In genomic region chr1:205749826-205750682, GRCh38 we compare ENCODE assay signal across 1 cellular context.
TF ChIP-seq lines count a peak whose summit lies in the region.

Gene NUCKS1, minus strand, starts transcription at chr1:205750182. Its CDS starts 209 bp downstream, at chr1:205749973.

TF ChIP-seq in K562, 482 proteins besides CTCF, POLR2A, EP300 and RAD21 (continued from another document and continues in another):
- TF ChIP-seq ZBTB5 (IDR thresholded peaks at IDR 0.05) = peak; percentile 89
- 0 out of 2 replicates have a peak, but pooled peaks have one; percentile 3 for TF ChIP-seq CTBP1 (IDR thresholded peaks at IDR 0.05; ENCODE audit: borderline replicate concordance)
- no peak for TF ChIP-seq GATA2 (CRISPR knock-in tag; IDR thresholded peaks at IDR 0.05)
- peak; percentile 96 for TF ChIP-seq RB1 (IDR thresholded peaks at IDR 0.05; ENCODE audit: low read depth)
- TF ChIP-seq NRF1 (conservative IDR thresholded peaks at IDR 0.05 in 1 of 2, IDR thresholded peaks at IDR 0.05 in 1 of 2) = peak; percentile 12 to 26
- TF ChIP-seq CREB1 (IDR thresholded peaks at IDR 0.05) = peak; percentile 86
- peak; percentile 58; the same call in 1 of the 2 replicates for TF ChIP-seq CREB1 (CRISPR knock-in tag; IDR thresholded peaks at IDR 0.05)
- no peak for TF ChIP-seq PCBP2 (IDR thresholded peaks at IDR 0.05; ENCODE audit: low read depth, low read length, poor library complexity, severe bottlenecking)
- peak; percentile 84 for TF ChIP-seq RBM25 (IDR thresholded peaks at IDR 0.05; ENCODE audit: low read depth, low read length, severe bottlenecking)
- TF ChIP-seq RBM17 (IDR thresholded peaks at IDR 0.05; ENCODE audit: borderline replicate concordance, low read depth, low read length) = no peak
- TF ChIP-seq HDAC8 (tag; IDR thresholded peaks at IDR 0.05) = no peak; the same call in 1 of the 2 replicates
- TF ChIP-seq TCFL5 (CRISPR knock-in tag; conservative IDR thresholded peaks at IDR 0.05) = no peak
- TF ChIP-seq NR2C2 (CRISPR knock-in tag; IDR thresholded peaks at IDR 0.05) = 0 out of 2 replicates have a peak, but pooled peaks have one; percentile 40
- TF ChIP-seq NR2C2 (tag; IDR thresholded peaks at IDR 0.05) = peak; percentile 93
- TF ChIP-seq, protein P1, sequence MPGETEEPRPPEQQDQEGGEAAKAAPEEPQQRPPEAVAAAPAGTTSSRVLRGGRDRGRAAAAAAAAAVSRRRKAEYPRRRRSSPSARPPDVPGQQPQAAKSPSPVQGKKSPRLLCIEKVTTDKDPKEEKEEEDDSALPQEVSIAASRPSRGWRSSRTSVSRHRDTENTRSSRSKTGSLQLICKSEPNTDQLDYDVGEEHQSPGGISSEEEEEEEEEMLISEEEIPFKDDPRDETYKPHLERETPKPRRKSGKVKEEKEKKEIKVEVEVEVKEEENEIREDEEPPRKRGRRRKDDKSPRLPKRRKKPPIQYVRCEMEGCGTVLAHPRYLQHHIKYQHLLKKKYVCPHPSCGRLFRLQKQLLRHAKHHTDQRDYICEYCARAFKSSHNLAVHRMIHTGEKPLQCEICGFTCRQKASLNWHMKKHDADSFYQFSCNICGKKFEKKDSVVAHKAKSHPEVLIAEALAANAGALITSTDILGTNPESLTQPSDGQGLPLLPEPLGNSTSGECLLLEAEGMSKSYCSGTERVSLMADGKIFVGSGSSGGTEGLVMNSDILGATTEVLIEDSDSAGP (CRISPR knock-in tag; IDR thresholded peaks at IDR 0.05) = no peak
- TF ChIP-seq, protein P2, sequence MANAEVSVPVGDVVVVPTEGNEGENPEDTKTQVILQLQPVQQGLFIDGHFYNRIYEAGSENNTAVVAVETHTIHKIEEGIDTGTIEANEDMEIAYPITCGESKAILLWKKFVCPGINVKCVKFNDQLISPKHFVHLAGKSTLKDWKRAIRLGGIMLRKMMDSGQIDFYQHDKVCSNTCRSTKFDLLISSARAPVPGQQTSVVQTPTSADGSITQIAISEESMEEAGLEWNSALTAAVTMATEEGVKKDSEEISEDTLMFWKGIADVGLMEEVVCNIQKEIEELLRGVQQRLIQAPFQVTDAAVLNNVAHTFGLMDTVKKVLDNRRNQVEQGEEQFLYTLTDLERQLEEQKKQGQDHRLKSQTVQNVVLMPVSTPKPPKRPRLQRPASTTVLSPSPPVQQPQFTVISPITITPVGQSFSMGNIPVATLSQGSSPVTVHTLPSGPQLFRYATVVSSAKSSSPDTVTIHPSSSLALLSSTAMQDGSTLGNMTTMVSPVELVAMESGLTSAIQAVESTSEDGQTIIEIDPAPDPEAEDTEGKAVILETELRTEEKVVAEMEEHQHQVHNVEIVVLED (CRISPR knock-in tag; IDR thresholded peaks at IDR 0.05) = no peak; the same call in 1 of the 2 replicates
- TF ChIP-seq, protein P3, sequence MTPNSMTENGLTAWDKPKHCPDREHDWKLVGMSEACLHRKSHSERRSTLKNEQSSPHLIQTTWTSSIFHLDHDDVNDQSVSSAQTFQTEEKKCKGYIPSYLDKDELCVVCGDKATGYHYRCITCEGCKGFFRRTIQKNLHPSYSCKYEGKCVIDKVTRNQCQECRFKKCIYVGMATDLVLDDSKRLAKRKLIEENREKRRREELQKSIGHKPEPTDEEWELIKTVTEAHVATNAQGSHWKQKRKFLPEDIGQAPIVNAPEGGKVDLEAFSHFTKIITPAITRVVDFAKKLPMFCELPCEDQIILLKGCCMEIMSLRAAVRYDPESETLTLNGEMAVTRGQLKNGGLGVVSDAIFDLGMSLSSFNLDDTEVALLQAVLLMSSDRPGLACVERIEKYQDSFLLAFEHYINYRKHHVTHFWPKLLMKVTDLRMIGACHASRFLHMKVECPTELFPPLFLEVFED (CRISPR knock-in tag; conservative IDR thresholded peaks at IDR 0.05) = peak; percentile 60; the same call in 1 of the 2 replicates
- TF ChIP-seq MTA2 (IDR thresholded peaks at IDR 0.05; ENCODE audit: low read depth) = no peak
- TF ChIP-seq ZNF586 (CRISPR knock-in tag; conservative IDR thresholded peaks at IDR 0.05) = no peak
- TF ChIP-seq, protein P4, sequence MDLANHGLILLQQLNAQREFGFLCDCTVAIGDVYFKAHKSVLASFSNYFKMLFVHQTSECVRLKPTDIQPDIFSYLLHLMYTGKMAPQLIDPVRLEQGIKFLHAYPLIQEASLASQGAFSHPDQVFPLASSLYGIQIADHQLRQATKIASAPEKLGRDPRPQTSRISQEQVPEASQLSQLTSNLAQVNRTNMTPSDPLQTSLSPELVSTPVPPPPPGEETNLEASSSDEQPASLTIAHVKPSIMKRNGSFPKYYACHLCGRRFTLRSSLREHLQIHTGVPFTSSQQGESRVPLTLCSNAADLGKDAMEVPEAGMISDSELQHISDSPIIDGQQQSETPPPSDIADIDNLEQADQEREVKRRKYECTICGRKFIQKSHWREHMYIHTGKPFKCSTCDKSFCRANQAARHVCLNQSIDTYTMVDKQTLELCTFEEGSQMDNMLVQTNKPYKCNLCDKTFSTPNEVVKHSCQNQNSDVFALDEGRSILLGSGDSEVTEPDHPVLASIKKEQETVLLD (IDR thresholded peaks at IDR 0.05) = no peak
- TF ChIP-seq RBM22 (IDR thresholded peaks at IDR 0.05; ENCODE audit: low read depth, low read length, poor library complexity, severe bottlenecking) = no peak
- 0 out of 2 replicates have a peak, but pooled peaks have one; percentile 46 for TF ChIP-seq BACH1 (tag; IDR thresholded peaks at IDR 0.05)
- no peak for TF ChIP-seq ETV5 (CRISPR knock-in tag; IDR thresholded peaks at IDR 0.05; ENCODE audit: low read depth)
- no peak for TF ChIP-seq CBFA2T2 (conservative IDR thresholded peaks at IDR 0.05)
- TF ChIP-seq BDP1 (IDR thresholded peaks at IDR 0.05; ENCODE audit: insufficient read depth, insufficient read length) = no peak
- TF ChIP-seq, protein P5, sequence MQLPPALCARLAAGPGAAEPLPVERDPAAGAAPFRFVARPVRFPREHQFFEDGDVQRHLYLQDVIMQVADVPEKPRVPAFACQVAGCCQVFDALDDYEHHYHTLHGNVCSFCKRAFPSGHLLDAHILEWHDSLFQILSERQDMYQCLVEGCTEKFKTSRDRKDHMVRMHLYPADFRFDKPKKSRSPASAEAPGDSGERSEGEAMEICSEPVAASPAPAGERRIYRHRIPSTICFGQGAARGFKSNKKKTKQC (CRISPR knock-in tag; IDR thresholded peaks at IDR 0.05) = 0 out of 2 replicates have a peak, but pooled peaks have one; percentile 11
- TF ChIP-seq ZNF707 (CRISPR knock-in tag; conservative IDR thresholded peaks at IDR 0.05) = 0 out of 2 replicates have a peak, but pooled peaks have one; percentile 47
- 0 out of 2 replicates have a peak, but pooled peaks have one; percentile 6 for TF ChIP-seq MTF1 (CRISPR knock-in tag; IDR thresholded peaks at IDR 0.05; ENCODE audit: borderline replicate concordance)
- TF ChIP-seq ZBTB11 (CRISPR knock-in tag; IDR thresholded peaks at IDR 0.05) = peak in 1 of 3 experiments; percentile 55; a peak in 2 of 6 replicates
- peak; percentile 93 for TF ChIP-seq ZBTB7A (IDR thresholded peaks at IDR 0.05; ENCODE audit: borderline replicate concordance, control insufficient read depth, low read depth, low read length)
- peak; percentile 96 for TF ChIP-seq ZHX1 (conservative IDR thresholded peaks at IDR 0.05; ENCODE audit: low read length)
- TF ChIP-seq, protein P6, sequence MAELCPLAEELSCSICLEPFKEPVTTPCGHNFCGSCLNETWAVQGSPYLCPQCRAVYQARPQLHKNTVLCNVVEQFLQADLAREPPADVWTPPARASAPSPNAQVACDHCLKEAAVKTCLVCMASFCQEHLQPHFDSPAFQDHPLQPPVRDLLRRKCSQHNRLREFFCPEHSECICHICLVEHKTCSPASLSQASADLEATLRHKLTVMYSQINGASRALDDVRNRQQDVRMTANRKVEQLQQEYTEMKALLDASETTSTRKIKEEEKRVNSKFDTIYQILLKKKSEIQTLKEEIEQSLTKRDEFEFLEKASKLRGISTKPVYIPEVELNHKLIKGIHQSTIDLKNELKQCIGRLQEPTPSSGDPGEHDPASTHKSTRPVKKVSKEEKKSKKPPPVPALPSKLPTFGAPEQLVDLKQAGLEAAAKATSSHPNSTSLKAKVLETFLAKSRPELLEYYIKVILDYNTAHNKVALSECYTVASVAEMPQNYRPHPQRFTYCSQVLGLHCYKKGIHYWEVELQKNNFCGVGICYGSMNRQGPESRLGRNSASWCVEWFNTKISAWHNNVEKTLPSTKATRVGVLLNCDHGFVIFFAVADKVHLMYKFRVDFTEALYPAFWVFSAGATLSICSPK (IDR thresholded peaks at IDR 0.05; ENCODE audit: borderline replicate concordance) = no peak
- TF ChIP-seq GTF2F1 (IDR thresholded peaks at IDR 0.05; ENCODE audit: low read depth, low read length) = no peak
- no peak for TF ChIP-seq GTF3C2 (IDR thresholded peaks at IDR 0.05; ENCODE audit: borderline replicate concordance, extremely low read depth, insufficient read length)
- TF ChIP-seq, protein P7, sequence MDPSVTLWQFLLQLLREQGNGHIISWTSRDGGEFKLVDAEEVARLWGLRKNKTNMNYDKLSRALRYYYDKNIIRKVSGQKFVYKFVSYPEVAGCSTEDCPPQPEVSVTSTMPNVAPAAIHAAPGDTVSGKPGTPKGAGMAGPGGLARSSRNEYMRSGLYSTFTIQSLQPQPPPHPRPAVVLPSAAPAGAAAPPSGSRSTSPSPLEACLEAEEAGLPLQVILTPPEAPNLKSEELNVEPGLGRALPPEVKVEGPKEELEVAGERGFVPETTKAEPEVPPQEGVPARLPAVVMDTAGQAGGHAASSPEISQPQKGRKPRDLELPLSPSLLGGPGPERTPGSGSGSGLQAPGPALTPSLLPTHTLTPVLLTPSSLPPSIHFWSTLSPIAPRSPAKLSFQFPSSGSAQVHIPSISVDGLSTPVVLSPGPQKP (CRISPR knock-in tag; IDR thresholded peaks at IDR 0.05) = no peak
- peak; percentile 74 for TF ChIP-seq C11orf30 (IDR thresholded peaks at IDR 0.05; ENCODE audit: low read depth)
